Comparison of ENCODE assay signal across 10 cellular contexts in genomic region chr22:31342389-31343125, GRCh38. TPM values are rescaled to one million over a fixed set of nuclear protein-coding genes. Genes with fewer than 3 reads are reported as not detected.
DNase-seq lines count a peak whose midpoint lies in the region; ATAC-seq lines count a peak whose summit lies in the region.
"Had no signal": no experiment of that assay in that cellular context is flagged by ENCODE, and none has a peak within 500 bp of the region (broad histone marks: within the 10 kb centered on the region; RNA-seq: fewer than 3 reads in every experiment).

No MANE protein-coding gene starts in this region.

- H3K36me3 Mint-ChIP-seq in T-cell = peaks cover 29% of the 10 kb centered on the region
- H3K36me3 Mint-ChIP-seq in stimulated activated memory B cell treated with anti-CD40 and anti-IgM and Interleukin-4, amounts not matched to agents 10 μg/mL and 1 μg/mL and 100 μg/mL, for 72 hours = peaks cover 41% of the 10 kb centered on the region

- ATAC-seq in T-cell (replicated peaks in 1 of 4) (no peak), GM18511 (IDR thresholded peaks at IDR 0.05; ENCODE audit: unreplicated experiment) (no peak)
- no peak for ATAC-seq in stimulated activated memory B cell treated with anti-CD40 and anti-IgM and Interleukin-4, amounts not matched to agents 10 μg/mL and 1 μg/mL and 100 μg/mL, for 72 hours
- ATAC-seq: activated CD4-positive, CD25-positive, alpha-beta regulatory T cell treated with anti-CD3 and anti-CD28 coated beads, Interleukin-2, amount 50 U/mL, for 24 hours had no signal

- DNase-seq in DMS53 (lab: John Stamatoyannopoulos, UW) = peak; percentile 33
- DNase-seq in DMS53 treated with DMSO at 0.1 percent for 48 hours (lab: John Stamatoyannopoulos, UW; ENCODE audit: unreplicated experiment) = no peak
- no peak for DNase-seq in T-cell
- no peak for DNase-seq in kidney glomerular epithelial cell (lab: John Stamatoyannopoulos, UW)
- no peak for DNase-seq in NCI-H345 (lab: John Stamatoyannopoulos, UW)
- DNase-seq: NCI-H1694 had no signal

- peak overlapping the region; percentile 87 for H3K27ac ChIP-seq in iPS-18a (ENCODE audit: low read length)

- CTCF ChIA-PET in T-cell (lab: Charles Lee) = interaction anchor here in 1 of 2 donors (0.8 kb wide), 1 partner anchor 113 kb away, joined by 3 read pairs; no protein-coding TSS in a partner anchor

- peak overlapping the region; percentile 88 to 91 for H3K27ac Mint-ChIP-seq in T-cell
- peak overlapping the region; percentile 90 for H3K27ac Mint-ChIP-seq in stimulated activated memory B cell treated with anti-CD40 and anti-IgM and Interleukin-4, amounts not matched to agents 10 μg/mL and 1 μg/mL and 100 μg/mL, for 72 hours

- H3K27me3 ChIP-seq in iPS-18a (ENCODE audit: control insufficient read depth, insufficient read depth, low read length) = no peaks in the 10 kb centered on the region

- H3K9me3 ChIP-seq in iPS-18a (ENCODE audit: control insufficient read depth, low read depth, low read length) = no peaks in the 10 kb centered on the region

- H3K36me3 ChIP-seq in iPS-18a (ENCODE audit: control insufficient read depth, low read depth, low read length) = peaks cover 45% of the 10 kb centered on the region

- POLR2A ChIA-PET in T-cell (lab: Charles Lee) = no interaction called here

- peaks cover 28% of the 10 kb centered on the region for H3K4me1 ChIP-seq in iPS-18a (ENCODE audit: control insufficient read depth, low read depth, low read length)

- peak overlapping the region; percentile 87 for H3K9ac ChIP-seq in iPS-18a (ENCODE audit: low read length)

- peak overlapping the region; percentile 81 to 87 (median 85) for H3K4me3 Mint-ChIP-seq in T-cell
- peak overlapping the region; percentile 81 for H3K4me3 Mint-ChIP-seq in stimulated activated memory B cell treated with anti-CD40 and anti-IgM and Interleukin-4, amounts not matched to agents 10 μg/mL and 1 μg/mL and 100 μg/mL, for 72 hours

- peaks cover 73 to 77% (median 77%) of the 10 kb centered on the region in 3 donors for H3K4me1 Mint-ChIP-seq in T-cell
- peaks cover 68% of the 10 kb centered on the region for H3K4me1 Mint-ChIP-seq in stimulated activated memory B cell treated with anti-CD40 and anti-IgM and Interleukin-4, amounts not matched to agents 10 μg/mL and 1 μg/mL and 100 μg/mL, for 72 hours

- no peaks in the 10 kb centered on the region for H3K27me3 Mint-ChIP-seq in T-cell
- no peaks in the 10 kb centered on the region for H3K27me3 Mint-ChIP-seq in stimulated activated memory B cell treated with anti-CD40 and anti-IgM and Interleukin-4, amounts not matched to agents 10 μg/mL and 1 μg/mL and 100 μg/mL, for 72 hours

- no peaks in the 10 kb centered on the region for H3K9me3 Mint-ChIP-seq in T-cell
- no peaks in the 10 kb centered on the region for H3K9me3 Mint-ChIP-seq in stimulated activated memory B cell treated with anti-CD40 and anti-IgM and Interleukin-4, amounts not matched to agents 10 μg/mL and 1 μg/mL and 100 μg/mL, for 72 hours

- peak overlapping the region; percentile 72 for H3K4me3 ChIP-seq in iPS-18a (ENCODE audit: low read length)

RNA-seq across cellular contexts. Expression of gene PATZ1, which starts 3.6 kb away (rescaled TPM):
- total RNA-seq in T-cell = 10 to 100 TPM; 53.1 to 56.7 (median 54.6) TPM

RNA-seq across cellular contexts. Expression of gene PIK3IP1, which starts 50.3 kb away (rescaled TPM):
- 100 to 1,000 TPM; 460 to 628 (median 478) TPM for total RNA-seq in T-cell

RNA-seq across cellular contexts. Expression of gene DRG1, which starts 56.8 kb away (rescaled TPM):
- total RNA-seq in T-cell = 10 to 100 TPM; 56.9 to 69.3 (median 62.3) TPM
